Comparison of ENCODE assay signal across 8 cellular contexts in genomic region chr15:38414351-38414750, GRCh38. TPM values are rescaled to one million over a fixed set of nuclear protein-coding genes. Genes with fewer than 3 reads are reported as not detected.
DNase-seq lines count a peak whose midpoint lies in the region; ATAC-seq and TF ChIP-seq lines count a peak whose summit lies in the region.

No MANE protein-coding gene starts in this region.

- H3K27me3 Mint-ChIP-seq in endodermal cell (ENCODE audit: insufficient read depth), result peaks cover 20% of the 10 kb centered on the region

- TF ChIP-seq CTCF in Peyer's patch (IDR thresholded peaks at IDR 0.05), result peak in 4 of 6 experiments; percentile 22 to 57 (median 46)
- peak; percentile 84 for TF ChIP-seq CTCF in endodermal cell (conservative IDR thresholded peaks at IDR 0.05)
- peak; percentile 31 for TF ChIP-seq CTCF in lung (IDR thresholded peaks at IDR 0.05; ENCODE audit: control extremely low read depth, extremely low read depth)

- TF ChIP-seq POLR2A in Peyer's patch (IDR thresholded peaks at IDR 0.05), result no peak

- no peaks in the 10 kb centered on the region for H3K4me1 Mint-ChIP-seq in endodermal cell

- H3K4me3 ChIP-seq in Peyer's patch (no peak overlapping the region), endodermal cell (ENCODE audit: low read length) (no peak overlapping the region), lung (no peak overlapping the region)

- no peaks in the 10 kb centered on the region for H3K36me3 Mint-ChIP-seq in endodermal cell (ENCODE audit: low read depth)

- H3K9me3 ChIP-seq in Peyer's patch, result no peaks in the 10 kb centered on the region
- no peaks in the 10 kb centered on the region for H3K9me3 ChIP-seq in endodermal cell (ENCODE audit: control insufficient read depth, low read length)
- no peaks in the 10 kb centered on the region for H3K9me3 ChIP-seq in lung (ENCODE audit: control insufficient read depth in 2 of 2, insufficient read depth in 1 of 2, low read length in 1 of 2)

- H3K27ac ChIP-seq in Peyer's patch (no peak overlapping the region), endodermal cell (ENCODE audit: low read depth, low read length) (no peak overlapping the region), lung (ENCODE audit: low read depth in 1 of 2, low read length in 1 of 2) (no peak overlapping the region)

- no peak overlapping the region for H3K9ac ChIP-seq in endodermal cell (ENCODE audit: extremely low read depth, low read length, poor library complexity, severe bottlenecking)

- H3K27me3 ChIP-seq in Peyer's patch (no peaks in the 10 kb centered on the region), endodermal cell (ENCODE audit: control insufficient read depth, insufficient read depth, low read length, poor library complexity, severe bottlenecking) (peaks cover 24% of the 10 kb centered on the region), lung (ENCODE audit: control insufficient read depth, insufficient read depth) (no peaks in the 10 kb centered on the region)

- DNase-seq in AG08396 (ENCODE audit: low spot score) (peak; percentile 79), GM19240 (ENCODE audit: insufficient read length, low spot score) (peak; percentile 4), Peyer's patch (peak in 1 of 3 donors; percentile 56), endodermal cell (peak; percentile 77), lung (ENCODE audit: low spot score) (no peak)
- no peak for DNase-seq in activated naive CD4-positive, alpha-beta T cell treated with anti-CD3 and anti-CD28 coated beads, Interleukin-2, amount 50 U/mL, for 16 hours

- no peaks in the 10 kb centered on the region for H3K36me3 ChIP-seq in Peyer's patch
- H3K36me3 ChIP-seq in endodermal cell (ENCODE audit: control insufficient read depth, insufficient read depth, low read length), result no peaks in the 10 kb centered on the region
- no peaks in the 10 kb centered on the region for H3K36me3 ChIP-seq in lung (ENCODE audit: control insufficient read depth in 2 of 2, insufficient read depth in 2 of 2, low read length in 2 of 2)

- no peak overlapping the region for H3K27ac Mint-ChIP-seq in endodermal cell

- H3K9me3 Mint-ChIP-seq in endodermal cell, result peaks cover 6% of the 10 kb centered on the region

- H3K4me1 ChIP-seq in Peyer's patch, result no peaks in the 10 kb centered on the region
- no peaks in the 10 kb centered on the region for H3K4me1 ChIP-seq in endodermal cell (ENCODE audit: control insufficient read depth, insufficient read depth, low read length)
- no peaks in the 10 kb centered on the region for H3K4me1 ChIP-seq in lung (ENCODE audit: control insufficient read depth in 2 of 2, insufficient read depth in 2 of 2, low read length in 2 of 2)

- no peak for ATAC-seq in lung (ENCODE audit: insufficient read depth, low FRiP score)
- ATAC-seq in GM19328 (IDR thresholded peaks at IDR 0.05; ENCODE audit: unreplicated experiment), result no peak
- ATAC-seq in GM18873 (IDR thresholded peaks at IDR 0.05; ENCODE audit: low FRiP score, unreplicated experiment), result no peak

- no peak overlapping the region for H3K4me3 Mint-ChIP-seq in endodermal cell

RNA-seq across cellular contexts. Expression of gene FAM98B, which starts 39.6 kb away (rescaled TPM):
- total RNA-seq in Peyer's patch (10 to 100 TPM in 1 of 4 donors, 1 to 10 TPM in 3; 7.7 to 10.5 (median 9.2) TPM), endodermal cell (10 to 100 TPM; 54.3 to 55.9 TPM), lung (10 to 100 TPM; 10.5 to 30.3 TPM)
- 58.9 TPM for polyA plus RNA-seq in endodermal cell (2013, experiment 1 of 2)
- polyA plus RNA-seq in endodermal cell (2013, experiment 2 of 2), result 68.2 TPM
- 1 to 10 TPM; 6.9 to 7.7 TPM for polyA plus RNA-seq in lung

Comparison
In these comparisons a context has a peak if more than half of its experiments do, and no peak if none do; other contexts are left out.
1. DNase-seq: peak in AG08396 (single experiment), GM19240 (single experiment) and endodermal cell (single experiment); none in lung (single experiment) and activated naive CD4-positive, alpha-beta T cell treated with anti-CD3 and anti-CD28 coated beads, Interleukin-2, amount 50 U/mL, for 16 hours (single experiment).
2. CTCF ChIP-seq: peak in every context shown above with its lines; median percentile 84 in endodermal cell; 46 in Peyer's patch; 31 in lung.